In genomic region chr6:79042799-79043126, GRCh38 we compare ENCODE assay signal across 28 cellular contexts. TPM values are rescaled to one million over a fixed set of nuclear protein-coding genes. Genes with fewer than 3 reads are reported as not detected.
DNase-seq lines count a peak whose midpoint lies in the region; ATAC-seq and TF ChIP-seq lines count a peak whose summit lies in the region.
"Had no signal": no experiment of that assay in that cellular context is flagged by ENCODE, and none has a peak within 500 bp of the region (broad histone marks: within the 10 kb centered on the region; RNA-seq: fewer than 3 reads in every experiment).

No MANE protein-coding gene starts in this region.

- peaks cover 0 to 30% of the 10 kb centered on the region in 2 donors for H3K36me3 ChIP-seq in gastroesophageal sphincter
- H3K36me3 ChIP-seq: brain microvascular endothelial cell had no signal

- 57 to 72% methylated on average over 5 of the region's 5 CpGs for WGBS in gastroesophageal sphincter (ENCODE audit: low coverage in 1 of 2), 2 donors

- no peaks in the 10 kb centered on the region for H3K27me3 Mint-ChIP-seq in activated T-cell treated with anti-CD3 and anti-CD28 coated beads, Interleukin-2, amount 50 U/mL, for 24 hours
- no peaks in the 10 kb centered on the region for H3K27me3 Mint-ChIP-seq in activated T-helper 17 cell treated with anti-CD3 and anti-CD28 coated beads, Interleukin-2, amount 50 U/mL, for 72 hours
- H3K27me3 Mint-ChIP-seq: activated CD4-positive, alpha-beta memory T cell treated with anti-CD3 and anti-CD28 coated beads, Interleukin-2, amount 10 ng/mL, durations not matched to agents 7 days and 5 days; B cell had no signal

- no peaks in the 10 kb centered on the region for H3K9me3 ChIP-seq in gastroesophageal sphincter
- H3K9me3 ChIP-seq: A549, heart right ventricle, neutrophil, psoas muscle had no signal

- no peak overlapping the region for H3K4me3 Mint-ChIP-seq in activated T-cell treated with anti-CD3 and anti-CD28 coated beads, Interleukin-2, amount 50 U/mL, for 24 hours
- H3K4me3 Mint-ChIP-seq in activated T-helper 17 cell treated with anti-CD3 and anti-CD28 coated beads, Interleukin-2, amount 50 U/mL, for 72 hours: peak overlapping the region; percentile 48
- H3K4me3 Mint-ChIP-seq: activated CD4-positive, alpha-beta memory T cell treated with anti-CD3 and anti-CD28 coated beads, Interleukin-2, amount 10 ng/mL, durations not matched to agents 7 days and 5 days; B cell had no signal

- no peak for TF ChIP-seq EP300 in gastroesophageal sphincter (IDR thresholded peaks at IDR 0.05)

- no peak overlapping the region for H3K27ac ChIP-seq in gastroesophageal sphincter
- H3K27ac ChIP-seq: A549, brain microvascular endothelial cell, heart right ventricle, neutrophil, psoas muscle had no signal

- peak; percentile 19 for ATAC-seq in HG03045 (IDR thresholded peaks at IDR 0.05; ENCODE audit: unreplicated experiment)
- ATAC-seq in activated T-helper 17 cell treated with anti-CD3 and anti-CD28 coated beads, Interleukin-2, amount 50 U/mL, for 72 hours (replicated peaks): peak; percentile 20
- no peak for ATAC-seq in gastroesophageal sphincter
- ATAC-seq: A549, heart right ventricle, left colon, PC-3, psoas muscle, Right ventricle myocardium inferior had no signal

- TF ChIP-seq POLR2A in gastroesophageal sphincter (IDR thresholded peaks at IDR 0.05): no peak

- H3K4me1 Mint-ChIP-seq in activated T-cell treated with anti-CD3 and anti-CD28 coated beads, Interleukin-2, amount 50 U/mL, for 24 hours (ENCODE audit: low read depth): peaks cover 67% of the 10 kb centered on the region
- peaks cover 16% of the 10 kb centered on the region for H3K4me1 Mint-ChIP-seq in activated T-helper 17 cell treated with anti-CD3 and anti-CD28 coated beads, Interleukin-2, amount 50 U/mL, for 72 hours

- peaks cover 70% of the 10 kb centered on the region for H3K36me3 Mint-ChIP-seq in activated T-cell treated with anti-CD3 and anti-CD28 coated beads, Interleukin-2, amount 50 U/mL, for 24 hours (ENCODE audit: low read depth)
- peaks cover 76% of the 10 kb centered on the region for H3K36me3 Mint-ChIP-seq in activated T-helper 17 cell treated with anti-CD3 and anti-CD28 coated beads, Interleukin-2, amount 50 U/mL, for 72 hours (ENCODE audit: low read depth)

- no peak overlapping the region for H3K4me3 ChIP-seq in gastroesophageal sphincter
- H3K4me3 ChIP-seq: A549, heart right ventricle, psoas muscle had no signal

- no peak for DNase-seq in activated T-cell treated with anti-CD3 and anti-CD28 coated beads, Interleukin-2, amount 50 U/mL, for 24 hours
- DNase-seq in activated T-cell treated with anti-CD3 and anti-CD28 coated beads for 4 hours (no peak), NCI-H1694 treated with DMSO at 0.1 percent for 48 hours (lab: John Stamatoyannopoulos, UW) (no peak), middle frontal gyrus (ENCODE audit: extremely low spot score, low spot score) (no peak), NCI-H2107 treated with DMSO at 0.1 percent for 48 hours (lab: John Stamatoyannopoulos, UW; ENCODE audit: unreplicated experiment) (no peak)
- DNase-seq: activated CD4-positive, alpha-beta memory T cell treated with anti-CD3 and anti-CD28 coated beads, Interleukin-2, amount 10 ng/mL, durations not matched to agents 7 days and 5 days; activated gamma-delta T cell treated with Interleukin-2 at 50 U/mL for 16 hours; brain microvascular endothelial cell; COR-L47; effector CD4-positive, alpha-beta T cell; heart right ventricle; KG1; left colon; mesenchymal stem cell; NCI-H2029; NCI-H226; NCI-H82; PC-3; psoas muscle; SW 1271; trophoblast cell had no signal

- H3K4me1 ChIP-seq in gastroesophageal sphincter: peaks cover 0 to 26% (median 2%) of the 10 kb centered on the region in 3 donors
- H3K4me1 ChIP-seq: A549, psoas muscle had no signal

- peak overlapping the region; percentile 60 for H3K27ac Mint-ChIP-seq in activated T-cell treated with anti-CD3 and anti-CD28 coated beads, Interleukin-2, amount 50 U/mL, for 24 hours
- H3K27ac Mint-ChIP-seq in activated T-helper 17 cell treated with anti-CD3 and anti-CD28 coated beads, Interleukin-2, amount 50 U/mL, for 72 hours: no peak overlapping the region
- H3K27ac Mint-ChIP-seq: activated CD4-positive, alpha-beta memory T cell treated with anti-CD3 and anti-CD28 coated beads, Interleukin-2, amount 10 ng/mL, durations not matched to agents 7 days and 5 days; B cell had no signal

- no peaks in the 10 kb centered on the region for H3K9me3 Mint-ChIP-seq in activated T-cell treated with anti-CD3 and anti-CD28 coated beads, Interleukin-2, amount 50 U/mL, for 24 hours
- no peaks in the 10 kb centered on the region for H3K9me3 Mint-ChIP-seq in activated T-helper 17 cell treated with anti-CD3 and anti-CD28 coated beads, Interleukin-2, amount 50 U/mL, for 72 hours
- H3K9me3 Mint-ChIP-seq: activated CD4-positive, alpha-beta memory T cell treated with anti-CD3 and anti-CD28 coated beads, Interleukin-2, amount 10 ng/mL, durations not matched to agents 7 days and 5 days had no signal

- no peak for TF ChIP-seq CTCF in gastroesophageal sphincter (IDR thresholded peaks at IDR 0.05)

- no peaks in the 10 kb centered on the region for H3K27me3 ChIP-seq in gastroesophageal sphincter
- H3K27me3 ChIP-seq: brain microvascular endothelial cell, heart right ventricle, neutrophil had no signal

RNA-seq across cellular contexts. Expression of gene PHIP, which starts 35.3 kb away (rescaled TPM):
- total RNA-seq in activated T-helper 17 cell treated with anti-CD3 and anti-CD28 coated beads, Interleukin-2, amount 50 U/mL, for 72 hours: 10 to 100 TPM; 28.7 to 31.3 TPM
- 10 to 100 TPM; 24.9 to 44.2 (median 32.9) TPM for total RNA-seq in gastroesophageal sphincter
